Comparison of ENCODE assay signal across 18 cellular contexts in the genomic region with DNA sequence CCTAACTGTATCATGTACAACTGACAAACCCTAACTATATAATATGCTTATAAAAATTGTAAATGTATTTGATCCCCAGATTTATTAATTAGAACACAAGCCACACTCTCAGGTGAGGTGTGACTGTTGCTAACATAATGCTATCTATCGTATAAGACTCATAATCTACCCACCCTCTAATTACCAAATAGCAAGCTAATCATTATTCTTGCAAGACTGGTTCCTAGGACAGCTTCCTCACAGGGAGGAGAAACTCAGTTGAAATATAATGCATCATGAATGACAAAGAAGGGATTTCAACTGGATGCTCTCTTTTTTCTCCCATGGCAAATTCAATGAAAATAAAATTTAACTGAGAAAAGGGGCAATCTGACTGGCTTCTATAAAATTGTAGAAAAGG. TPM values are rescaled to one million over a fixed set of nuclear protein-coding genes. Genes with fewer than 3 reads are reported as not detected.
DNase-seq lines count a peak whose midpoint lies in the region; ATAC-seq, FAIRE-seq and TF ChIP-seq lines count a peak whose summit lies in the region.
"Had no signal": no experiment of that assay in that cellular context is flagged by ENCODE, and none has a peak within 500 bp of the region (broad histone marks: within the 10 kb centered on the region; RNA-seq: fewer than 3 reads in every experiment).

No MANE protein-coding gene starts in this region.

- ATAC-seq in HG02884 (IDR thresholded peaks at IDR 0.05; ENCODE audit: unreplicated experiment): no peak
- ATAC-seq in HG02610 (IDR thresholded peaks at IDR 0.05; ENCODE audit: unreplicated experiment): no peak
- ATAC-seq: GM23338, HCT116 had no signal

- DNase-seq in NCI-H748 (lab: John Stamatoyannopoulos, UW; ENCODE audit: unreplicated experiment): peak; percentile 41
- DNase-seq in NCI-H748 treated with DMSO at 0.1 percent for 48 hours (lab: John Stamatoyannopoulos, UW): no peak
- DNase-seq in NCI-H1417 treated with DMSO at 0.1 percent for 48 hours (lab: John Stamatoyannopoulos, UW): peak; percentile 3
- DNase-seq in bronchial epithelial cell (ENCODE audit: low read depth): peak; percentile 27
- DNase-seq: C1 segment of cervical spinal cord; Calu3; CD4-positive, alpha-beta memory T cell; COR-L47; DMS53; DMS79 treated with DMSO at 0.1 percent for 48 hours; GF-D8; H9 had no signal

- FAIRE-seq in bronchial epithelial cell (lab: Jason Lieb, UNC): no peak
- FAIRE-seq: GM12891, GM18507 had no signal

- TF ChIP-seq CTCF in bronchial epithelial cell (IDR thresholded peaks at IDR 0.05; ENCODE audit: insufficient read depth, low read length, severe bottlenecking): no peak

- H3K27me3 ChIP-seq in bronchial epithelial cell (ENCODE audit: control insufficient read depth, insufficient read depth, low read length): no peaks in the 10 kb centered on the region

- H3K36me3 ChIP-seq in bronchial epithelial cell (ENCODE audit: control insufficient read depth, insufficient read depth, low read length): no peaks in the 10 kb centered on the region

- no peak overlapping the region for H3K4me3 ChIP-seq in bronchial epithelial cell (ENCODE audit: low read depth, low read length)
- H3K4me3 ChIP-seq: GM23338 had no signal

RNA-seq across cellular contexts. Expression of a gene that starts 35.4 kb away (rescaled TPM):
- 6.1 and 15.0 TPM in 2 replicates for total RNA-seq in bronchial epithelial cell
